ENCODE assay signal across 20 cellular contexts in the genomic region with DNA sequence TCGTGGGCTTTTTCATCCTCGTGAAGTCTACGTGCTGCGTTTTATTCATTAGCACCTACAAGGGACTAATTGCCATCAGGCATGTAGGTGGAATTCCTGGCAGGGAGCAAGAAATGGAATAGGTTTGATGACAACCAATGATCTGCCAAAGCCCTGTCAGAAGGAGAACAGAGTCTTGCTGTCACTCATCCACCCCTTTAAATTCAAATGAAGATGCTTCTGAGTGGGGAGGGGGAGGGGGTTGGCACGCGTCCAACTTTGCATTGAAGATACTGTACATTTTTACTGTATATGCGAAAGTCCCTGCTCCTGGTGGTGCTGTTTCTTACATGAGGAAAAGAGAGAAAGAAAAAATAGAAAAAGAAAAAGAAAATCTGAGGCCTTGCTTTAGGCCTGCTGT.
A peak's percentile ranks its signal among the peaks of the same experiment; 100 is the strongest.
DNase-seq lines count a peak whose midpoint lies in the region; ATAC-seq, FAIRE-seq and TF ChIP-seq lines count a peak whose summit lies in the region.
"Had no signal": no experiment of that assay in that cellular context is flagged by ENCODE, and none has a peak within 500 bp of the region (broad histone marks: within the 10 kb centered on the region; RNA-seq: fewer than 3 reads in every experiment).

No MANE protein-coding gene starts in this region.

- H3K9ac ChIP-seq in astrocyte (ENCODE audit: low read length), result no peak overlapping the region

- no peak for FAIRE-seq in astrocyte (lab: Jason Lieb, UNC)
- FAIRE-seq: A549 had no signal

- H3K27ac ChIP-seq in astrocyte (ENCODE audit: low read depth, low read length) (no peak overlapping the region), suprapubic skin (no peak overlapping the region)
- H3K27ac ChIP-seq: A549, RWPE1, vagina had no signal

- H3K27me3 ChIP-seq in astrocyte (ENCODE audit: insufficient read depth, low read length) (no peaks in the 10 kb centered on the region), suprapubic skin (no peaks in the 10 kb centered on the region)
- H3K27me3 ChIP-seq: vagina had no signal

- H3K27ac Mint-ChIP-seq in astrocyte (ENCODE audit: unreplicated experiment), result peak overlapping the region; percentile 41
- H3K27ac Mint-ChIP-seq: activated CD4-positive, alpha-beta T cell treated with anti-CD3 and anti-CD28 coated beads, Interleukin-2, amount 10 ng/mL, durations not matched to agents 7 days and 5 days; CD8-positive, alpha-beta T cell; stimulated activated naive CD8-positive, alpha-beta T cell treated with anti-CD3 and anti-CD28 coated beads, Interleukin-15, Interleukin-2, amounts not matched to agents 100 ng/mL and 50 ng/mL, for 24 hours had no signal

- no peak for TF ChIP-seq EP300 in suprapubic skin (IDR thresholded peaks at IDR 0.05)

- H3K36me3 Mint-ChIP-seq in astrocyte (ENCODE audit: low read depth, unreplicated experiment), result no peaks in the 10 kb centered on the region
- H3K36me3 Mint-ChIP-seq: CD8-positive, alpha-beta T cell had no signal

- H3K4me1 ChIP-seq in astrocyte (ENCODE audit: insufficient read depth, low read length), result peaks cover 8% of the 10 kb centered on the region
- peaks cover 10% of the 10 kb centered on the region for H3K4me1 ChIP-seq in suprapubic skin
- H3K4me1 ChIP-seq: A549 had no signal

- no peak overlapping the region for H3K4me2 ChIP-seq in astrocyte (ENCODE audit: low read length)
- H3K4me2 ChIP-seq: A549 had no signal

- H3K4me3 Mint-ChIP-seq in astrocyte (ENCODE audit: unreplicated experiment), result no peak overlapping the region
- H3K4me3 Mint-ChIP-seq: activated CD4-positive, alpha-beta T cell treated with anti-CD3 and anti-CD28 coated beads, Interleukin-2, amount 10 ng/mL, durations not matched to agents 7 days and 5 days; activated T-helper 1 cell treated with anti-CD3 and anti-CD28 coated beads, Interleukin-12 subunit alpha, Interleukin-12 subunit beta, Interleukin-2, Interleukin-4 antibody, amounts not matched to agents 30 ng/mL and 10 ng/mL and 1 ng/mL, durations not matched to agents 14 hours and 24 hours and 36 hours; CD8-positive, alpha-beta T cell; stimulated activated naive CD8-positive, alpha-beta T cell treated with anti-CD3 and anti-CD28 coated beads, Interleukin-15, Interleukin-2, amounts not matched to agents 100 ng/mL and 50 ng/mL, for 24 hours had no signal

- H3K4me1 Mint-ChIP-seq in astrocyte (ENCODE audit: low read depth, unreplicated experiment), result peaks cover 15% of the 10 kb centered on the region
- H3K4me1 Mint-ChIP-seq: activated CD4-positive, alpha-beta T cell treated with anti-CD3 and anti-CD28 coated beads, Interleukin-2, amount 10 ng/mL, durations not matched to agents 7 days and 5 days had no signal

- WGBS in suprapubic skin, result 56% methylated on average over 7 of the region's 7 CpGs

- ATAC-seq in GM19463 (IDR thresholded peaks at IDR 0.05; ENCODE audit: unreplicated experiment) (peak; percentile 8), HG03097 (IDR thresholded peaks at IDR 0.05; ENCODE audit: low FRiP score, unreplicated experiment) (peak; percentile 10)
- ATAC-seq: A549; CD8-positive, alpha-beta T cell had no signal

- H3K9me3 ChIP-seq in astrocyte (ENCODE audit: insufficient read depth, low read depth, low read length) (no peaks in the 10 kb centered on the region), suprapubic skin (no peaks in the 10 kb centered on the region)
- H3K9me3 ChIP-seq: A549, vagina had no signal

- H3K27me3 Mint-ChIP-seq in astrocyte (ENCODE audit: low read depth, unreplicated experiment), result peaks cover 6% of the 10 kb centered on the region
- H3K27me3 Mint-ChIP-seq: activated CD4-positive, alpha-beta T cell treated with anti-CD3 and anti-CD28 coated beads, Interleukin-2, amount 10 ng/mL, durations not matched to agents 7 days and 5 days; stimulated activated naive CD8-positive, alpha-beta T cell treated with anti-CD3 and anti-CD28 coated beads, Interleukin-15, Interleukin-2, amounts not matched to agents 100 ng/mL and 50 ng/mL, for 24 hours had no signal

- no peaks in the 10 kb centered on the region for H3K79me2 ChIP-seq in astrocyte (ENCODE audit: insufficient read depth, low read length)

- H3K4me3 ChIP-seq in GM12864 (ENCODE audit: low read depth, low read length) (no peak overlapping the region), astrocyte (ENCODE audit: insufficient read depth, low read depth, low read length) (no peak overlapping the region), suprapubic skin (no peak overlapping the region)
- H3K4me3 ChIP-seq: A549, vagina had no signal

- H2AFZ ChIP-seq in astrocyte (ENCODE audit: low read depth, low read length), result no peak overlapping the region

- no peak for TF ChIP-seq CTCF in GM12864 (IDR thresholded peaks at IDR 0.05; ENCODE audit: low read depth, low read length, missing control alignments)
- no peak for TF ChIP-seq CTCF in astrocyte (IDR thresholded peaks at IDR 0.05; ENCODE audit: insufficient read depth, low read depth, low read length)
- TF ChIP-seq CTCF in suprapubic skin (IDR thresholded peaks at IDR 0.05), result no peak

- peaks cover 3% of the 10 kb centered on the region for H3K9me3 Mint-ChIP-seq in astrocyte (ENCODE audit: unreplicated experiment)
- H3K9me3 Mint-ChIP-seq: activated CD4-positive, alpha-beta T cell treated with anti-CD3 and anti-CD28 coated beads, Interleukin-2, amount 10 ng/mL, durations not matched to agents 7 days and 5 days; activated T-helper 1 cell treated with anti-CD3 and anti-CD28 coated beads, Interleukin-12 subunit alpha, Interleukin-12 subunit beta, Interleukin-2, Interleukin-4 antibody, amounts not matched to agents 30 ng/mL and 10 ng/mL and 1 ng/mL, durations not matched to agents 14 hours and 24 hours and 36 hours; CD8-positive, alpha-beta T cell; stimulated activated naive CD8-positive, alpha-beta T cell treated with anti-CD3 and anti-CD28 coated beads, Interleukin-15, Interleukin-2, amounts not matched to agents 100 ng/mL and 50 ng/mL, for 24 hours had no signal

- no peaks in the 10 kb centered on the region for H3K36me3 ChIP-seq in astrocyte (ENCODE audit: insufficient read depth, low read length)
- no peaks in the 10 kb centered on the region for H3K36me3 ChIP-seq in suprapubic skin
- H3K36me3 ChIP-seq: vagina had no signal

- DNase-seq in GM12864 (ENCODE audit: low read depth) (peak; percentile 4), astrocyte (ENCODE audit: low read depth) (no peak), EL (no peak), suprapubic skin (ENCODE audit: low spot score in 2 of 2) (no peak), NCI-H226 (no peak)
- DNase-seq in activated T-cell treated with anti-CD3 and anti-CD28 coated beads, Interleukin-2, amount 50 U/mL, for 48 hours, result no peak
- DNase-seq: activated CD4-positive, alpha-beta T cell treated with anti-CD3 and anti-CD28 coated beads, Interleukin-2, amount 10 ng/mL, durations not matched to agents 7 days and 5 days; amniotic stem cell; CD8-positive, alpha-beta T cell; midbrain; NCI-H187; NCI-H748 treated with DMSO at 0.1 percent for 48 hours; occipital lobe had no signal

- no peaks in the 10 kb centered on the region for H4K20me1 ChIP-seq in astrocyte (ENCODE audit: insufficient read depth, low read length)

- TF ChIP-seq POLR2A in suprapubic skin (IDR thresholded peaks at IDR 0.05), result no peak
